23 cellular contexts compared by ENCODE assay signal in genomic region chr7:135747366-135747765, GRCh38. TPM values are rescaled to one million over a fixed set of nuclear protein-coding genes. Genes with fewer than 3 reads are reported as not detected.
DNase-seq lines count a peak whose midpoint lies in the region; ATAC-seq, FAIRE-seq and TF ChIP-seq lines count a peak whose summit lies in the region.
"Had no signal": no experiment of that assay in that cellular context is flagged by ENCODE, and none has a peak within 500 bp of the region (broad histone marks: within the 10 kb centered on the region; RNA-seq: fewer than 3 reads in every experiment).

No MANE protein-coding gene starts in this region.

- no peaks in the 10 kb centered on the region for H3K9me3 ChIP-seq in endothelial cell of umbilical vein (replicated peaks; ENCODE audit: control insufficient read depth, insufficient read depth, low read length)
- no peaks in the 10 kb centered on the region for H3K9me3 ChIP-seq in mesenchymal stem cell (ENCODE audit: control insufficient read depth, low read length)
- H3K9me3 ChIP-seq: SK-N-SH had no signal

- CTCF ChIA-PET in endothelial cell of umbilical vein (lab: Charles Lee): interaction anchor here (1.6 kb wide), 1 partner anchor 75 kb away, joined by 4 read pairs; no protein-coding TSS in a partner anchor

- H3K9ac ChIP-seq in endothelial cell of umbilical vein (replicated peaks; ENCODE audit: extremely low read depth, insufficient read depth, low read length) (no peak overlapping the region), mesenchymal stem cell (ENCODE audit: low read length) (peak overlapping the region; percentile 86)
- H3K9ac ChIP-seq: SK-N-SH had no signal

- peaks cover 1% of the 10 kb centered on the region for H3K27me3 Mint-ChIP-seq in HFFc6 (ENCODE audit: insufficient read depth)
- H3K27me3 Mint-ChIP-seq in type B pancreatic cell: peaks cover 4% of the 10 kb centered on the region
- H3K27me3 Mint-ChIP-seq: dendritic cell treated with granulocyte-macrophage colony-stimulating factor and Interleukin-4, amounts not matched to agents 40 ng/mL and 50 ng/mL, for 4 days had no signal

- H3K79me1 ChIP-seq in mesenchymal stem cell (replicated peaks; ENCODE audit: low read length, poor library complexity, severe bottlenecking): no peaks in the 10 kb centered on the region

- no peak overlapping the region for H2BK120ac ChIP-seq in mesenchymal stem cell (ENCODE audit: low read depth, low read length)

- H3K23ac ChIP-seq in mesenchymal stem cell (ENCODE audit: low read length in 2 of 2): no peak overlapping the region

- WGBS in mesenchymal stem cell: 93% methylated on average over 8 of the region's 8 CpGs

- no peaks in the 10 kb centered on the region for H3K9me1 ChIP-seq in endothelial cell of umbilical vein (replicated peaks; ENCODE audit: control insufficient read depth, extremely low read depth, insufficient read depth, low read length)

- H4K20me1 ChIP-seq in endothelial cell of umbilical vein (replicated peaks; ENCODE audit: control insufficient read depth, extremely low read depth, insufficient read depth, low read length): no peaks in the 10 kb centered on the region

- no peak overlapping the region for H4K8ac ChIP-seq in mesenchymal stem cell (ENCODE audit: low read length)

- H3K4me1 ChIP-seq in endothelial cell of umbilical vein (ENCODE audit: control insufficient read depth, extremely low read depth, insufficient read depth, low read length) (peaks cover 11% of the 10 kb centered on the region), mesenchymal stem cell (ENCODE audit: control insufficient read depth, insufficient read depth, low read depth, low read length) (no peaks in the 10 kb centered on the region)

- peaks cover 20% of the 10 kb centered on the region; the same call in 1 of the 2 replicates for H3K36me3 Mint-ChIP-seq in HFFc6 (ENCODE audit: low read depth)
- H3K36me3 Mint-ChIP-seq in type B pancreatic cell: no peaks in the 10 kb centered on the region
- H3K36me3 Mint-ChIP-seq: CD8-positive, alpha-beta memory T cell had no signal

- no peak overlapping the region for H3K18ac ChIP-seq in mesenchymal stem cell (ENCODE audit: low read depth in 1 of 2, low read length in 2 of 2)

- H3K27me3 ChIP-seq in endothelial cell of umbilical vein (ENCODE audit: control insufficient read depth in 2 of 2, insufficient read depth in 2 of 2, low read length in 2 of 2): no peaks in the 10 kb centered on the region
- peaks cover 0 to 20% of the 10 kb centered on the region in 2 experiments for H3K27me3 ChIP-seq in mesenchymal stem cell (ENCODE audit: control insufficient read depth in 1 of 2, insufficient read depth in 1 of 2, low read length in 2 of 2)

- no peaks in the 10 kb centered on the region for H3K79me2 ChIP-seq in endothelial cell of umbilical vein (ENCODE audit: control insufficient read depth, insufficient read depth, low read length)

- TF ChIP-seq CTCF in HFFc6 (IDR thresholded peaks at IDR 0.05): no peak
- TF ChIP-seq CTCF in endothelial cell of umbilical vein (IDR thresholded peaks at IDR 0.05; ENCODE audit: extremely low read depth in 1 of 2, insufficient read depth in 1 of 2, low read depth in 1 of 2, low read length in 2 of 2): no peak
- no peak for TF ChIP-seq CTCF in type B pancreatic cell (conservative IDR thresholded peaks at IDR 0.05)

- no peak for FAIRE-seq in endothelial cell of umbilical vein (lab: Jason Lieb, UNC)
- FAIRE-seq: endometrium, frontal cortex, keratinocyte had no signal

- H3K4ac ChIP-seq in mesenchymal stem cell (ENCODE audit: low read depth in 1 of 2, low read length in 2 of 2): no peak overlapping the region

- H3K4me1 Mint-ChIP-seq in HFFc6 (ENCODE audit: low read depth) (peaks cover 65% of the 10 kb centered on the region), type B pancreatic cell (ENCODE audit: unreplicated experiment) (peaks cover 8% of the 10 kb centered on the region)
- H3K4me1 Mint-ChIP-seq: CD8-positive, alpha-beta memory T cell; stimulated activated naive CD8-positive, alpha-beta T cell treated with anti-CD3 and anti-CD28 coated beads, Interleukin-15, amount 100 ng/mL, for 72 hours had no signal

- peak overlapping the region; percentile 87 for H3K4me3 Mint-ChIP-seq in HFFc6
- no peak overlapping the region for H3K4me3 Mint-ChIP-seq in type B pancreatic cell
- H3K4me3 Mint-ChIP-seq: CD8-positive, alpha-beta memory T cell; dendritic cell treated with granulocyte-macrophage colony-stimulating factor and Interleukin-4, amounts not matched to agents 40 ng/mL and 50 ng/mL, for 4 days; stimulated activated naive CD8-positive, alpha-beta T cell treated with anti-CD3 and anti-CD28 coated beads, Interleukin-15, amount 100 ng/mL, for 72 hours had no signal

- DNase-seq in HFFc6: no peak
- DNase-seq in endothelial cell of umbilical vein (ENCODE audit: low read depth, low spot score): no peak
- DNase-seq in mesenchymal stem cell: no peak
- no peak for DNase-seq in type B pancreatic cell (ENCODE audit: extremely low spot score, unreplicated experiment)
- no peak for DNase-seq in activated T-cell treated with anti-CD3 and anti-CD28 coated beads, Interleukin-2, amount 50 U/mL, for 1 hour
- DNase-seq in stimulated activated CD4-positive, alpha-beta T cell treated with anti-CD3 and anti-CD28 coated beads, Interleukin-12 subunit alpha, Interleukin-12 subunit beta, amount 100 ng/mL, for 4 hours: no peak
- DNase-seq: activated CD4-positive, alpha-beta T cell treated with anti-CD3 and anti-CD28 coated beads, Interleukin-2, amount 50 U/mL, for 1 hour; activated effector memory CD4-positive, alpha-beta T cell treated with Interleukin-2 at 50 U/mL for 16 hours; CD8-positive, alpha-beta memory T cell; GDM1; NCI-H1436 treated with DMSO at 0.1 percent for 48 hours; NCI-H524; nucleus accumbens; retina; SK-N-SH; stimulated activated naive CD8-positive, alpha-beta T cell treated with anti-CD3 and anti-CD28 coated beads, Interleukin-15, amount 100 ng/mL, for 72 hours; T-helper 2 cell had no signal

- H3K27ac Mint-ChIP-seq in HFFc6 (peak overlapping the region; percentile 75), type B pancreatic cell (peak overlapping the region; percentile 48)
- H3K27ac Mint-ChIP-seq: CD8-positive, alpha-beta memory T cell; dendritic cell treated with granulocyte-macrophage colony-stimulating factor and Interleukin-4, amounts not matched to agents 40 ng/mL and 50 ng/mL, for 4 days; stimulated activated naive CD8-positive, alpha-beta T cell treated with anti-CD3 and anti-CD28 coated beads, Interleukin-15, amount 100 ng/mL, for 72 hours had no signal

- ATAC-seq in GM21367 (IDR thresholded peaks at IDR 0.05; ENCODE audit: unreplicated experiment): no peak
- ATAC-seq: stimulated activated naive CD8-positive, alpha-beta T cell treated with anti-CD3 and anti-CD28 coated beads, Interleukin-15, amount 100 ng/mL, for 72 hours had no signal

- H3K4me3 ChIP-seq in endothelial cell of umbilical vein (replicated peaks in 1 of 3; ENCODE audit: insufficient read depth in 1 of 3, low read depth in 1 of 3, low read length in 3 of 3): no peak overlapping the region
- peak overlapping the region in 1 of 2 experiments; percentile 89 for H3K4me3 ChIP-seq in mesenchymal stem cell (ENCODE audit: insufficient read depth in 1 of 2, low read depth in 1 of 2, low read length in 2 of 2)

- H2BK15ac ChIP-seq in mesenchymal stem cell (ENCODE audit: low read depth, poor library complexity, severe bottlenecking): no peak overlapping the region

- no peak overlapping the region for H4K91ac ChIP-seq in mesenchymal stem cell (ENCODE audit: low read length)

- intact Hi-C loops in endothelial cell of umbilical vein (cut with micrococcal nuclease): loop anchor here (2.0 to 5.0 kb wide), 2 partner anchors 35 to 75 kb away; no protein-coding TSS in a partner anchor

- H3K36me3 ChIP-seq in endothelial cell of umbilical vein (ENCODE audit: control insufficient read depth in 2 of 2, extremely low read depth in 1 of 2, insufficient read depth in 2 of 2, low read length in 2 of 2): no peaks in the 10 kb centered on the region
- peaks cover 0 to 19% of the 10 kb centered on the region in 2 experiments for H3K36me3 ChIP-seq in mesenchymal stem cell (ENCODE audit: control insufficient read depth in 1 of 2, insufficient read depth in 2 of 2, low read depth in 1 of 2, low read length in 2 of 2)

- no peak overlapping the region for H3K14ac ChIP-seq in mesenchymal stem cell (ENCODE audit: low read length in 2 of 2)

- dilution Hi-C loops in endothelial cell of umbilical vein (cut with MboI; ENCODE audit: extremely low pct_ligation_motif_present, low sequenced_read_pairs): no loop called here

- no peak overlapping the region for H2BK5ac ChIP-seq in mesenchymal stem cell (ENCODE audit: low read depth, low read length, poor library complexity, severe bottlenecking)

- H3K27ac ChIP-seq in endothelial cell of umbilical vein (ENCODE audit: insufficient read depth, low read depth, low read length) (no peak overlapping the region), mesenchymal stem cell (ENCODE audit: low read length, poor library complexity, severe bottlenecking) (no peak overlapping the region)

- no peak overlapping the region for H2BK12ac ChIP-seq in mesenchymal stem cell (ENCODE audit: low read length in 2 of 2)

- H2AK5ac ChIP-seq in mesenchymal stem cell (ENCODE audit: low read length, severe bottlenecking): no peak overlapping the region

- no peak for TF ChIP-seq POLR2A in endothelial cell of umbilical vein (IDR thresholded peaks at IDR 0.05; ENCODE audit: low read depth, low read length)

- BruUV-seq in endothelial cell of umbilical vein (replicated peaks; lab: Mats Ljungman, UMichigan): no TSS peak

- H3K9me3 Mint-ChIP-seq in HFFc6 (no peaks in the 10 kb centered on the region; the same call in 1 of the 2 replicates), type B pancreatic cell (no peaks in the 10 kb centered on the region)
- H3K9me3 Mint-ChIP-seq: CD8-positive, alpha-beta memory T cell; dendritic cell treated with granulocyte-macrophage colony-stimulating factor and Interleukin-4, amounts not matched to agents 40 ng/mL and 50 ng/mL, for 4 days; stimulated activated naive CD8-positive, alpha-beta T cell treated with anti-CD3 and anti-CD28 coated beads, Interleukin-15, amount 100 ng/mL, for 72 hours had no signal

- POLR2A ChIA-PET in endothelial cell of umbilical vein (lab: Charles Lee): no interaction called here

- peak overlapping the region; percentile 44 for H2AFZ ChIP-seq in endothelial cell of umbilical vein (ENCODE audit: low read depth, low read length)
- no peak overlapping the region for H2AFZ ChIP-seq in mesenchymal stem cell (ENCODE audit: low read depth, low read length)

- no peak overlapping the region for H3K4me2 ChIP-seq in endothelial cell of umbilical vein (ENCODE audit: insufficient read depth, low read length)
- no peak overlapping the region for H3K4me2 ChIP-seq in mesenchymal stem cell (ENCODE audit: low read length, poor library complexity, severe bottlenecking)
- H3K4me2 ChIP-seq: SK-N-SH had no signal

RNA-seq across cellular contexts. Expression of gene FAM180A, which starts 1.2 kb away (rescaled TPM):
- total RNA-seq in HFFc6 (2021; fragmentation: NEBNext Ultra II Directional; extraction: Animal tissue kit (Norgen Biotek cat#: 25700)): 10 to 100 TPM in 5 of 6 experiments, 1 to 10 TPM in 1; 5.6 to 61.9 (median 53.3) TPM
- total RNA-seq in endothelial cell of umbilical vein (not detected in 2 replicates), type B pancreatic cell (ENCODE audit: low replicate concordance) (0.14 TPM in 1 of 2 replicates, not detected in the other)
- polyA plus RNA-seq in endothelial cell of umbilical vein: not detected in 2 replicates
- not detected in 2 replicates for polyA plus RNA-seq in endothelial cell of umbilical vein (2011; cell fraction: cytosol; rRNA removed)
- not detected in 2 replicates for polyA plus RNA-seq in endothelial cell of umbilical vein (2011; cell fraction: nucleus; rRNA removed)
- polyA plus RNA-seq in endothelial cell of umbilical vein (2012): not detected in 2 replicates
- polyA minus RNA-seq in endothelial cell of umbilical vein: not detected in 2 replicates
- polyA minus RNA-seq in endothelial cell of umbilical vein (2011; cell fraction: cytosol; rRNA and poly(A)+ RNA removed): not detected
- polyA minus RNA-seq in endothelial cell of umbilical vein (2011; cell fraction: nucleus; rRNA and poly(A)+ RNA removed): not detected in 2 replicates
- not detected for polyA plus RNA-seq in mesenchymal stem cell (2013, experiment 1 of 2)
- polyA plus RNA-seq in mesenchymal stem cell (2013, experiment 2 of 2): not detected
- total RNA-seq: CD8-positive, alpha-beta memory T cell; frontal cortex had no signal
- polyA plus RNA-seq: CD8-positive, alpha-beta memory T cell had no signal

RNA-seq across cellular contexts. Expression of gene SLC13A4, which starts 19.4 kb away (rescaled TPM):
- 1 to 10 TPM in 1 of 6 experiments, under 1 TPM in 4, not detected in 1; 0.24 to 1.2 (median 0.68) TPM for total RNA-seq in HFFc6 (2021; fragmentation: NEBNext Ultra II Directional; extraction: Animal tissue kit (Norgen Biotek cat#: 25700))
- total RNA-seq in endothelial cell of umbilical vein (not detected in 2 replicates), type B pancreatic cell (ENCODE audit: low replicate concordance) (5.2 and 11.3 TPM in 2 replicates)
- not detected in 2 replicates for polyA plus RNA-seq in endothelial cell of umbilical vein
- not detected in 2 replicates for polyA plus RNA-seq in endothelial cell of umbilical vein (2011; cell fraction: cytosol; rRNA removed)
- polyA plus RNA-seq in endothelial cell of umbilical vein (2011; cell fraction: nucleus; rRNA removed): not detected in 2 replicates
- 0.16 and 0.46 TPM in 2 replicates for polyA plus RNA-seq in endothelial cell of umbilical vein (2012)
- not detected in 2 replicates for polyA minus RNA-seq in endothelial cell of umbilical vein
- not detected for polyA minus RNA-seq in endothelial cell of umbilical vein (2011; cell fraction: cytosol; rRNA and poly(A)+ RNA removed)
- polyA minus RNA-seq in endothelial cell of umbilical vein (2011; cell fraction: nucleus; rRNA and poly(A)+ RNA removed): not detected in 2 replicates
- not detected for polyA plus RNA-seq in mesenchymal stem cell (2013, experiment 1 of 2)
- polyA plus RNA-seq in mesenchymal stem cell (2013, experiment 2 of 2): 0.05 TPM
- total RNA-seq: CD8-positive, alpha-beta memory T cell; urinary bladder had no signal
- polyA plus RNA-seq: CD8-positive, alpha-beta memory T cell had no signal
